27 cellular contexts compared by ENCODE assay signal in the genomic region with DNA sequence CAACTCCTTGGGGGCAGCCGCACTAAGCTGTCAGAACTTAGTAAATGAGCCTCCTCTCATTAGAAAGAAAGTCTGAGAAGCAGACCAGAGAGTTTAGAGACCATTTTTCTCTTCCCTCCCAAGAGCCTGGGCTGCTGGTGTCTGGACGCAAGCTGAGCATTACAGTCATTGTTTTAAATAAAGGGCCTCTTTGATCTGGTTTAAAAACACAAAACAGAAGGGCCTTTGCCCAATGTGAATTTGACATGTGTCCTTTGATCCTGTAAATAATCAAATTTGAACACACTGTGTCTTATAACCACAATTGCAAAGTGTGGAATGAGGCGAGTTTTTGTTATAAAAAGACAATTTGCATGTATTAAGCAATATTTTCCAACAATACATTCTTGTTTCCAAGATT.
DNase-seq lines count a peak whose midpoint lies in the region; ATAC-seq and TF ChIP-seq lines count a peak whose summit lies in the region.
"Had no signal": no experiment of that assay in that cellular context is flagged by ENCODE, and none has a peak within 500 bp of the region (broad histone marks: within the 10 kb centered on the region; RNA-seq: fewer than 3 reads in every experiment).

No MANE protein-coding gene starts in this region.

- TF ChIP-seq CTCF in neural progenitor cell (IDR thresholded peaks at IDR 0.05) (no peak), vagina (IDR thresholded peaks at IDR 0.05) (no peak), mucosa of descending colon (IDR thresholded peaks at IDR 0.05) (no peak)

- DNase-seq in globus pallidus (ENCODE audit: low spot score): peak; percentile 83
- no peak for DNase-seq in neural progenitor cell (ENCODE audit: low spot score)
- peak in 9 of 49 donors; percentile 1 to 18 (median 4) for DNase-seq in substantia nigra (lab: John Stamatoyannopoulos, UW)
- DNase-seq in vagina (ENCODE audit: extremely low spot score in 2 of 2): no peak
- no peak for DNase-seq in mucosa of descending colon
- DNase-seq in DMS53 (lab: John Stamatoyannopoulos, UW): no peak
- no peak for DNase-seq in GM03348 (ENCODE audit: low spot score)
- DNase-seq: ACHN; activated CD4-positive, alpha-beta T cell treated with anti-CD3 and anti-CD28 coated beads for 48 hours; activated gamma-delta T cell treated with Interleukin-2 at 50 U/mL for 16 hours; activated naive CD8-positive, alpha-beta T cell treated with anti-CD3 and anti-CD28 coated beads, Interleukin-2, amount 50 U/mL, for 24 hours; activated T-cell treated with anti-CD3 and anti-CD28 coated beads, Interleukin-2, amount 50 U/mL, for 24 hours; Caco-2; DMS79; GDM1; IMR-90; kidney; lower lobe of right lung; NCI-H1092 treated with DMSO at 0.1 percent for 48 hours; NCI-H187 treated with DMSO at 0.1 percent for 48 hours; NCI-H526 treated with DMSO at 0.1 percent for 48 hours; SHP77 treated with DMSO at 0.1 percent for 48 hours; stimulated activated CD4-positive, alpha-beta T cell treated with anti-CD3 and anti-CD28 coated beads, Interleukin-12 subunit alpha, Interleukin-12 subunit beta, amount 100 ng/mL, for 4 hours; stimulated activated CD4-positive, alpha-beta T cell treated with anti-CD3 and anti-CD28 coated beads, Interleukin-4, amount 100 ng/mL, for 1 hour had no signal

- no peaks in the 10 kb centered on the region for H4K20me1 ChIP-seq in neural progenitor cell (ENCODE audit: low read depth)

- peak overlapping the region; percentile 21 for H3K27ac ChIP-seq in HUES48 (ENCODE audit: low read depth, low read length)
- no peak overlapping the region for H3K27ac ChIP-seq in neural progenitor cell
- peak overlapping the region; percentile 90 for H3K27ac ChIP-seq in substantia nigra (ENCODE audit: low read depth, low read length, poor library complexity, severe bottlenecking)
- H3K27ac ChIP-seq in vagina: no peak overlapping the region
- H3K27ac ChIP-seq: lower lobe of right lung, VCaP had no signal

- peaks cover 10% of the 10 kb centered on the region for H3K36me3 Mint-ChIP-seq in neural progenitor cell

- H3K4me3 ChIP-seq in HUES48 (ENCODE audit: low read depth, low read length) (no peak overlapping the region), neural progenitor cell (no peak overlapping the region), vagina (no peak overlapping the region), mucosa of descending colon (no peak overlapping the region)
- H3K4me3 ChIP-seq: lower lobe of right lung had no signal

- TF ChIP-seq POLR2A in vagina (IDR thresholded peaks at IDR 0.05): no peak

- ATAC-seq in mucosa of descending colon: no peak
- ATAC-seq: activated naive CD8-positive, alpha-beta T cell treated with anti-CD3 and anti-CD28 coated beads, Interleukin-2, amount 50 U/mL, for 24 hours; lower lobe of right lung; Panc1 had no signal

- H3K4me3 Mint-ChIP-seq in neural progenitor cell: no peak overlapping the region
- H3K4me3 Mint-ChIP-seq: activated naive CD8-positive, alpha-beta T cell treated with anti-CD3 and anti-CD28 coated beads, Interleukin-2, amount 50 U/mL, for 24 hours; activated T-cell treated with anti-CD3 and anti-CD28 coated beads, Interleukin-2, amount 50 U/mL, for 24 hours had no signal

- no peak overlapping the region for H3K4me2 ChIP-seq in neural progenitor cell

- H3K79me2 ChIP-seq in neural progenitor cell (ENCODE audit: low read depth): no peaks in the 10 kb centered on the region

- no peak overlapping the region for H2AFZ ChIP-seq in neural progenitor cell (replicated peaks)

- intact Hi-C loops in vagina (cut with DNase I) (no loop called here), mucosa of descending colon (cut with DNase I, micrococcal nuclease) (no loop called here)

- no peaks in the 10 kb centered on the region for H3K36me3 ChIP-seq in HUES48 (ENCODE audit: control insufficient read depth, insufficient read depth, low read length)
- no peaks in the 10 kb centered on the region for H3K36me3 ChIP-seq in neural progenitor cell
- H3K36me3 ChIP-seq in vagina: no peaks in the 10 kb centered on the region
- no peaks in the 10 kb centered on the region for H3K36me3 ChIP-seq in mucosa of descending colon (ENCODE audit: low read depth)
- H3K36me3 ChIP-seq: lower lobe of right lung had no signal

- H3K27me3 ChIP-seq in HUES48 (ENCODE audit: control insufficient read depth, insufficient read depth, low read length) (no peaks in the 10 kb centered on the region), neural progenitor cell (no peaks in the 10 kb centered on the region), vagina (no peaks in the 10 kb centered on the region)

- H3K9me3 ChIP-seq in HUES48 (ENCODE audit: control insufficient read depth, insufficient read depth, low read length) (no peaks in the 10 kb centered on the region), neural progenitor cell (ENCODE audit: low read depth) (no peaks in the 10 kb centered on the region), vagina (no peaks in the 10 kb centered on the region), mucosa of descending colon (no peaks in the 10 kb centered on the region)
- H3K9me3 ChIP-seq: Caco-2, lower lobe of right lung had no signal

- peaks cover 3% of the 10 kb centered on the region for H3K27me3 Mint-ChIP-seq in neural progenitor cell (ENCODE audit: insufficient read depth, low read depth)

- H3K4me1 Mint-ChIP-seq in neural progenitor cell: peaks cover 29% of the 10 kb centered on the region
- H3K4me1 Mint-ChIP-seq: activated naive CD8-positive, alpha-beta T cell treated with anti-CD3 and anti-CD28 coated beads, Interleukin-2, amount 50 U/mL, for 24 hours had no signal

- H3K9ac ChIP-seq in HUES48 (ENCODE audit: low read depth, low read length): no peak overlapping the region
- H3K9ac ChIP-seq in neural progenitor cell: no peak overlapping the region

- peak overlapping the region; percentile 58 for H3K27ac Mint-ChIP-seq in neural progenitor cell
- H3K27ac Mint-ChIP-seq: activated naive CD8-positive, alpha-beta T cell treated with anti-CD3 and anti-CD28 coated beads, Interleukin-2, amount 50 U/mL, for 24 hours; activated T-cell treated with anti-CD3 and anti-CD28 coated beads, Interleukin-2, amount 50 U/mL, for 24 hours had no signal

- peaks cover 16% of the 10 kb centered on the region for H3K4me1 ChIP-seq in HUES48 (ENCODE audit: control insufficient read depth, insufficient read depth, low read length)
- peaks cover 17% of the 10 kb centered on the region for H3K4me1 ChIP-seq in neural progenitor cell
- H3K4me1 ChIP-seq in vagina: no peaks in the 10 kb centered on the region
- no peaks in the 10 kb centered on the region for H3K4me1 ChIP-seq in mucosa of descending colon (ENCODE audit: low read depth)
- H3K4me1 ChIP-seq: Caco-2, lower lobe of right lung had no signal

- H3F3A ChIP-seq in neural progenitor cell (ENCODE audit: low read depth): peaks cover 8% of the 10 kb centered on the region

- H3K9me3 Mint-ChIP-seq in neural progenitor cell: peaks cover 12% of the 10 kb centered on the region

Comparison
In these comparisons a context has a peak if more than half of its experiments do, and no peak if none do; other contexts are left out.
1. H3K27ac ChIP-seq: peak in HUES48 (single experiment) and substantia nigra (single experiment); none in neural progenitor cell (single experiment) and vagina (single experiment).